ENCODE assay signal across 16 cellular contexts in the genomic region with DNA sequence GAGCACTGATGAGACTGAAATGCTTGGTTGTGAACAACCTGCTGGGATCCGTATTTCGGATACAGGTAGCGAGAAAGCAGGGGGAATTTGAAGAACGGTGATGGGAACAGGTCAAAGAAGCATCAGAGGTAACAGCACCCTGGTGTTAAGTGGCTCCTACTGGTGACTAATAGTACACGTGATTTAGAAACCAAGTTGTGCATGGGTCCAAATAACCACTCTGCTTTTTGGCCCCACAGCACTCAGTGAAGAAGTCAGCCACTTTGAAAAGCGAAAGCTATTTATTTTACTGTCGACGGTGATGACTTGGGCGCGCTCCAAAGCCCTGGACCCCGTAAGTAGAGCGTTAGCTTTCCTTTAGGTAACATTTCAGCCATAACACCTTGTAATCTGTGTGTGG. TPM values are rescaled to one million over a fixed set of nuclear protein-coding genes. Genes with fewer than 3 reads are reported as not detected.
DNase-seq lines count a peak whose midpoint lies in the region; ATAC-seq, FAIRE-seq and TF ChIP-seq lines count a peak whose summit lies in the region.
"Had no signal": no experiment of that assay in that cellular context is flagged by ENCODE, and none has a peak within 500 bp of the region (broad histone marks: within the 10 kb centered on the region; RNA-seq: fewer than 3 reads in every experiment).

No MANE protein-coding gene starts in this region.

- ATAC-seq in GM21526 (IDR thresholded peaks at IDR 0.05; ENCODE audit: low FRiP score, unreplicated experiment) (peak; percentile 71), GM12878 (peak; percentile 65)

- no peak overlapping the region; the same call in 1 of the 2 replicates for H2AFZ ChIP-seq in GM12878 (ENCODE audit: control insufficient read depth, low read depth, low read length)

- H3K27ac ChIP-seq in GM12878 (ENCODE audit: control insufficient read depth, insufficient read depth) (no peak overlapping the region), esophagus muscularis mucosa (replicated peaks in 1 of 4) (no peak overlapping the region)
- H3K27ac ChIP-seq: C4-2B had no signal

- H3K4me3 ChIP-seq in GM12878 (no peak overlapping the region), esophagus muscularis mucosa (no peak overlapping the region)

- TF ChIP-seq RAD21 in GM12878 (IDR thresholded peaks at IDR 0.05; ENCODE audit: insufficient read depth, low read depth, low read length), result no peak

- H3K9ac ChIP-seq in GM12878 (ENCODE audit: control insufficient read depth, insufficient read depth, low read length), result no peak overlapping the region

- SMC1A ChIA-PET in GM12878 (lab: Charles Lee; ENCODE audit: uncharacterized antibody, unreplicated experiment), result interaction anchor here (0.9 kb wide), 1 partner anchor 9 kb away, joined by 3 read pairs; no protein-coding TSS in a partner anchor

- POLR2A ChIA-PET in GM12878 (lab: Charles Lee), result no interaction called here

- 39% methylated on average over 12 of the region's 12 CpGs for WGBS in GM12878 (ENCODE audit: insufficient coverage, insufficient replicate concordance, low lambda C conversion rate, missing lambda C conversion rate)
- WGBS in esophagus muscularis mucosa, result 84% methylated on average over 12 of the region's 12 CpGs

- TF ChIP-seq CTCF in GM12878 (IDR thresholded peaks at IDR 0.05 in 2 of 3, conservative IDR thresholded peaks at IDR 0.05 in 1 of 3; ENCODE audit: control insufficient read depth in 2 of 3, extremely low read depth in 1 of 3, insufficient read depth in 1 of 3, low read depth in 3 of 3, low read length in 3 of 3) (no peak; a peak in 1 of 6 replicates), esophagus muscularis mucosa (IDR thresholded peaks at IDR 0.05) (no peak)

- RAD21 ChIA-PET in GM12878 (lab: Charles Lee; ENCODE audit: unreplicated experiment), result no interaction called here

- no peak overlapping the region for H3K4me2 ChIP-seq in GM12878 (ENCODE audit: control insufficient read depth, insufficient read depth)

- intact Hi-C loops in GM12878 (cut with micrococcal nuclease; ENCODE audit: unreplicated experiment), result no loop called here
- intact Hi-C loops in esophagus muscularis mucosa (cut with DNase I), result no loop called here

- H3K36me3 ChIP-seq in GM12878 (ENCODE audit: control insufficient read depth in 2 of 2, insufficient read depth in 2 of 2, low read length in 1 of 2) (no peaks in the 10 kb centered on the region), esophagus muscularis mucosa (no peaks in the 10 kb centered on the region)
- H3K36me3 ChIP-seq: BE2C had no signal

- no peak for TF ChIP-seq POLR2A in GM12878 (IDR thresholded peaks at IDR 0.05; ENCODE audit: low read depth, low read length)
- TF ChIP-seq POLR2A in esophagus muscularis mucosa (IDR thresholded peaks at IDR 0.05; ENCODE audit: low read depth), result no peak

- in situ Hi-C loops in GM12878 (cut with MboI) (no loop called here), ACHN (cut with HindIII; ENCODE audit: low pct_ligation_motif_present, low pct_unique_long_range_greater_than_20kb, low sequenced_read_pairs) (loop anchor here (25.0 kb wide), 1 partner anchor 96 kb away; no protein-coding TSS in a partner anchor)

- no peaks in the 10 kb centered on the region for H3K79me2 ChIP-seq in GM12878 (ENCODE audit: control insufficient read depth, insufficient read depth, low read length)

- DNase-seq in GM12878 (ENCODE audit: low read depth, low spot score), result no peak
- peak; percentile 74 for DNase-seq in esophagus muscularis mucosa (ENCODE audit: extremely low spot score)
- DNase-seq in medulla oblongata (ENCODE audit: extremely low spot score), result no peak
- DNase-seq in dedifferentiated amniotic fluid mesenchymal stem cell (ENCODE audit: extremely low spot score), result no peak
- DNase-seq in ACHN, result no peak
- DNase-seq in NCI-H774 (lab: John Stamatoyannopoulos, UW), result no peak
- DNase-seq: BE2C; CD4-positive, alpha-beta memory T cell; DMS79; HCEC 1CT; HFFc6 had no signal

- no peaks in the 10 kb centered on the region for H3K9me3 ChIP-seq in GM12878 (replicated peaks; ENCODE audit: control insufficient read depth, insufficient read depth, low read length)
- H3K9me3 ChIP-seq in esophagus muscularis mucosa, result no peaks in the 10 kb centered on the region
- H3K9me3 ChIP-seq: BE2C had no signal

- no TSS peak for BruUV-seq in GM12878 (replicated peaks; lab: Mats Ljungman, UMichigan)

- no peak for FAIRE-seq in GM12878 (lab: Jason Lieb, UNC)
- FAIRE-seq: A204.1, GM12892 had no signal

- no peaks in the 10 kb centered on the region for H3K27me3 ChIP-seq in GM12878 (replicated peaks in 1 of 2; ENCODE audit: control insufficient read depth in 2 of 2, insufficient read depth in 2 of 2, low read length in 1 of 2)
- peaks cover 0 to 6% (median 0%) of the 10 kb centered on the region in 4 donors for H3K27me3 ChIP-seq in esophagus muscularis mucosa
- H3K27me3 ChIP-seq: BE2C had no signal

- CTCF ChIA-PET in GM12878 (lab: Yijun Ruan, JAX), result interaction anchor here (0.8 kb wide), 1 partner anchor 26 kb away, joined by 3 read pairs; no protein-coding TSS in a partner anchor

- no peaks in the 10 kb centered on the region for H3K4me1 ChIP-seq in GM12878 (ENCODE audit: control insufficient read depth, insufficient read depth, low read length)
- no peaks in the 10 kb centered on the region for H3K4me1 ChIP-seq in esophagus muscularis mucosa
- H3K4me1 ChIP-seq: BE2C had no signal

- H4K20me1 ChIP-seq in GM12878 (ENCODE audit: control insufficient read depth, insufficient read depth), result no peaks in the 10 kb centered on the region

- no peak for TF ChIP-seq EP300 in GM12878 (IDR thresholded peaks at IDR 0.05; ENCODE audit: borderline replicate concordance in 1 of 2, control insufficient read depth in 1 of 2, low read depth in 2 of 2, low read length in 2 of 2)
- TF ChIP-seq EP300 in esophagus muscularis mucosa (IDR thresholded peaks at IDR 0.05), result no peak

RNA-seq across cellular contexts. Expression of gene AK7, which starts 16.7 kb away (rescaled TPM):
- 3.0 and 4.2 TPM in 2 replicates for total RNA-seq in GM12878 (2013; cell fraction: nucleolus; rRNA removed)
- total RNA-seq in GM12878 (2014; rRNA removed) (0.34 and 0.38 TPM in 2 replicates), GM12878 (2014; rRNA removed; fragmentation: Illumina TruSeq; extraction: Trizol) (0.45 and 0.78 TPM in 2 replicates), GM12878 (2021) (0.45 and 0.69 TPM in 2 replicates), esophagus muscularis mucosa (1 to 10 TPM in 2 of 4 donors, under 1 TPM in 2; 0.42 to 3.6 (median 1.8) TPM)
- polyA plus RNA-seq in GM12878 (2011; ENCODE audit: low read depth), result 0.12 TPM
- polyA plus RNA-seq in GM12878 (2011; rRNA removed) (0.56 and 0.61 TPM in 2 replicates), GM12878 (2014; fragmentation: Illumina TruSeq; extraction: Trizol) (0.78 and 1.2 TPM in 2 replicates), GM12878 (2014; fragmentation: Nextera tagmentation; extraction: Ambion mirVana) (under 1 TPM in 1 of 2 experiments, not detected in 1; 0.33 TPM), GM12878 (2014; rRNA removed) (0.46 and 0.86 TPM in 2 replicates), GM12878 (2016; fragmentation: Nextera tagmentation; extraction: Ambion mirVana) (1 to 10 TPM in 1 of 2 experiments, under 1 TPM in 1; 0.53 to 1.1 TPM)
- 0.22 and 0.25 TPM in 2 replicates for polyA plus RNA-seq in GM12878 (2011; cell fraction: cytosol; rRNA removed)
- 0.16 and 0.53 TPM in 2 replicates for polyA plus RNA-seq in GM12878 (2011; cell fraction: nucleus; rRNA removed)
- 0.49 and 0.65 TPM in 2 replicates for polyA plus RNA-seq in GM12878 (2012)
- polyA minus RNA-seq in GM12878 (2011; rRNA and poly(A)+ RNA removed), result 0.31 and 0.37 TPM in 2 replicates
- not detected in 2 replicates for polyA minus RNA-seq in GM12878 (2011; cell fraction: cytosol; rRNA and poly(A)+ RNA removed)
- polyA minus RNA-seq in GM12878 (2011; cell fraction: nucleus; rRNA and poly(A)+ RNA removed), result 0.60 and 0.86 TPM in 2 replicates
- total RNA-seq: HFFc6, HT1080 had no signal

RNA-seq across cellular contexts. Expression of gene GSKIP, which starts 45.3 kb away (rescaled TPM):
- total RNA-seq in GM12878 (2013; cell fraction: nucleolus; rRNA removed), result 11.2 and 11.3 TPM in 2 replicates
- total RNA-seq in GM12878 (2014; rRNA removed) (18.2 and 24.5 TPM in 2 replicates), GM12878 (2014; rRNA removed; fragmentation: Illumina TruSeq; extraction: Trizol) (22.0 and 22.8 TPM in 2 replicates), GM12878 (2021) (18.9 and 20.5 TPM in 2 replicates), esophagus muscularis mucosa (10 to 100 TPM; 10.4 to 22.0 (median 13.1) TPM)
- polyA plus RNA-seq in GM12878 (2011; ENCODE audit: low read depth), result 10.6 TPM
- polyA plus RNA-seq in GM12878 (2011; rRNA removed) (28.4 and 50.1 TPM in 2 replicates), GM12878 (2014; fragmentation: Illumina TruSeq; extraction: Trizol) (23.7 and 31.3 TPM in 2 replicates), GM12878 (2014; fragmentation: Nextera tagmentation; extraction: Ambion mirVana) (10 to 100 TPM; 37.7 to 75.2 TPM), GM12878 (2014; rRNA removed) (12.6 and 15.4 TPM in 2 replicates), GM12878 (2016; fragmentation: Nextera tagmentation; extraction: Ambion mirVana) (10 to 100 TPM; 34.3 to 43.2 TPM)
- polyA plus RNA-seq in GM12878 (2011; cell fraction: cytosol; rRNA removed), result 9.8 and 11.3 TPM in 2 replicates
- 9.1 and 9.3 TPM in 2 replicates for polyA plus RNA-seq in GM12878 (2011; cell fraction: nucleus; rRNA removed)
- 13.6 and 13.9 TPM in 2 replicates for polyA plus RNA-seq in GM12878 (2012)
- polyA minus RNA-seq in GM12878 (2011; rRNA and poly(A)+ RNA removed), result 10.9 and 17.1 TPM in 2 replicates
- polyA minus RNA-seq in GM12878 (2011; cell fraction: cytosol; rRNA and poly(A)+ RNA removed), result 5.3 and 7.6 TPM in 2 replicates
- 3.5 and 6.0 TPM in 2 replicates for polyA minus RNA-seq in GM12878 (2011; cell fraction: nucleus; rRNA and poly(A)+ RNA removed)

RNA-seq across cellular contexts. Expression of gene ATG2B, which starts 45.5 kb away (rescaled TPM):
- 73.9 and 80.0 TPM in 2 replicates for total RNA-seq in GM12878 (2013; cell fraction: nucleolus; rRNA removed)
- 13.9 and 14.3 TPM in 2 replicates for total RNA-seq in GM12878 (2014; rRNA removed)
- total RNA-seq in GM12878 (2014; rRNA removed; fragmentation: Illumina TruSeq; extraction: Trizol), result 13.5 and 16.2 TPM in 2 replicates
- 8.5 and 9.3 TPM in 2 replicates for total RNA-seq in GM12878 (2021)
- 4.5 TPM for polyA plus RNA-seq in GM12878 (2011; ENCODE audit: low read depth)
- polyA plus RNA-seq in GM12878 (2011; rRNA removed), result 15.4 and 20.2 TPM in 2 replicates
- polyA plus RNA-seq in GM12878 (2011; cell fraction: cytosol; rRNA removed), result 8.1 and 8.2 TPM in 2 replicates
- polyA plus RNA-seq in GM12878 (2011; cell fraction: nucleus; rRNA removed), result 35.1 and 49.2 TPM in 2 replicates
- 4.2 and 6.8 TPM in 2 replicates for polyA plus RNA-seq in GM12878 (2012)
- polyA plus RNA-seq in GM12878 (2014; fragmentation: Illumina TruSeq; extraction: Trizol), result 13.1 and 15.4 TPM in 2 replicates
- under 1 TPM; 0.84 to 0.97 TPM for polyA plus RNA-seq in GM12878 (2014; fragmentation: Nextera tagmentation; extraction: Ambion mirVana)
- polyA plus RNA-seq in GM12878 (2014; rRNA removed), result 10.3 and 10.5 TPM in 2 replicates
- 1 to 10 TPM; 2.9 to 3.8 TPM for polyA plus RNA-seq in GM12878 (2016; fragmentation: Nextera tagmentation; extraction: Ambion mirVana)
- polyA minus RNA-seq in GM12878 (2011; rRNA and poly(A)+ RNA removed), result 24.0 and 27.3 TPM in 2 replicates
- 7.7 and 8.2 TPM in 2 replicates for polyA minus RNA-seq in GM12878 (2011; cell fraction: cytosol; rRNA and poly(A)+ RNA removed)
- 37.6 and 45.2 TPM in 2 replicates for polyA minus RNA-seq in GM12878 (2011; cell fraction: nucleus; rRNA and poly(A)+ RNA removed)
- 10 to 100 TPM; 18.2 to 26.6 (median 23.1) TPM for total RNA-seq in esophagus muscularis mucosa
